In the genomic region with DNA sequence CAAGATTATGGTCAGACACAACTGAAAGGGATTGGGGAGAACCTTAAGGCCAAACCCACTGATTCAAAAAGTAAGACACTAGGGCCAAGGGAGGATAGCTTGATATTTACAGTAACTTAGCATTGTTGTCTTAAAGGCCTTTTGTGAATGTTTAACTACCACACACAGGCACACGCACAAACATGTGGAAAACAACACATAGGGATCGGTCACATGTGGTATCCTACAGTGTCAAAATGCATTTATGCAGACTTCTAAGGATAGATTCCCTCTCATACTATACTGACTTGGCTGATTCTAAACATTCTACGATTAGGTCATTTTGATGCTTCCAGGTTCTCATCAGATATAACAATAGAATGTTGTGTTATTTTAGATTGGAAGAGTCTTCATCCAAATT, we compare ENCODE assay signal across 34 cellular contexts.
"Had no signal": no experiment of that assay in that cellular context is flagged by ENCODE, and none has a peak within 500 bp of the region (broad histone marks: within the 10 kb centered on the region; RNA-seq: fewer than 3 reads in every experiment).

No MANE protein-coding gene starts in this region.

- H3K4me3 ChIP-seq: MG63 had no signal

- H3K36me3 ChIP-seq: MG63 had no signal

- DNase-seq: Karpas-422, Kasumi-1, MG63, MM.1S, MV-4-11, NCI-H1048, NCI-H1092, NCI-H1092 treated with DMSO at 0.1 percent for 48 hours, NCI-H1105, NCI-H1105 treated with DMSO at 0.1 percent for 48 hours, NCI-H1417, NCI-H1417 treated with DMSO at 0.1 percent for 48 hours, NCI-H1436, NCI-H1436 treated with DMSO at 0.1 percent for 48 hours, NCI-H146, NCI-H1694, NCI-H1694 treated with DMSO at 0.1 percent for 48 hours, NCI-H187, NCI-H187 treated with DMSO at 0.1 percent for 48 hours, NCI-H1930, NCI-H2029, NCI-H2029 treated with DMSO at 0.1 percent for 48 hours, NCI-H2081, NCI-H2081 treated with DMSO at 0.1 percent for 48 hours, NCI-H2107, NCI-H2171, NCI-H2171 treated with DMSO at 0.1 percent for 48 hours, NCI-H2227 treated with DMSO at 0.1 percent for 48 hours, NCI-H226, NCI-H345, NCI-H446, NCI-H446 treated with DMSO at 0.1 percent for 48 hours, NCI-H510A, NCI-H510A treated with DMSO at 0.1 percent for 48 hours had no signal

- H3K27me3 ChIP-seq: MG63 had no signal

- H3K9me3 ChIP-seq: MG63 had no signal
